In genomic region chr14:61401461-61401860, GRCh38 we compare ENCODE assay signal across 22 cellular contexts.
DNase-seq lines count a peak whose midpoint lies in the region; ATAC-seq, FAIRE-seq and TF ChIP-seq lines count a peak whose summit lies in the region.
"Had no signal": no experiment of that assay in that cellular context is flagged by ENCODE, and none has a peak within 500 bp of the region (broad histone marks: within the 10 kb centered on the region; RNA-seq: fewer than 3 reads in every experiment).

No MANE protein-coding gene starts in this region.

- no peaks in the 10 kb centered on the region for H3K9me3 Mint-ChIP-seq in activated CD8-positive, alpha-beta memory T cell treated with anti-CD3 and anti-CD28 coated beads, Interleukin-2, amount 10 ng/mL, durations not matched to agents 7 days and 5 days (ENCODE audit: low read depth)
- no peaks in the 10 kb centered on the region for H3K9me3 Mint-ChIP-seq in activated naive CD8-positive, alpha-beta T cell treated with anti-CD3 and anti-CD28 coated beads, Interleukin-2, amount 50 U/mL, for 24 hours
- no peaks in the 10 kb centered on the region for H3K9me3 Mint-ChIP-seq in stimulated activated naive CD8-positive, alpha-beta T cell treated with anti-CD3 and anti-CD28 coated beads, Interleukin-15, Interleukin-2, amounts not matched to agents 100 ng/mL and 50 ng/mL, for 24 hours
- H3K9me3 Mint-ChIP-seq: activated T-cell treated with anti-CD3 and anti-CD28 coated beads, Interleukin-2, amount 50 U/mL, for 4 hours had no signal

- H3K36me3 ChIP-seq in ovary: no peaks in the 10 kb centered on the region
- H3K36me3 ChIP-seq: BE2C, brain microvascular endothelial cell had no signal

- peak overlapping the region; percentile 52 for H3K27ac Mint-ChIP-seq in activated CD8-positive, alpha-beta memory T cell treated with anti-CD3 and anti-CD28 coated beads, Interleukin-2, amount 10 ng/mL, durations not matched to agents 7 days and 5 days
- H3K27ac Mint-ChIP-seq in activated naive CD8-positive, alpha-beta T cell treated with anti-CD3 and anti-CD28 coated beads, Interleukin-2, amount 50 U/mL, for 24 hours: peak overlapping the region; percentile 79
- peak overlapping the region; percentile 78 for H3K27ac Mint-ChIP-seq in stimulated activated naive CD8-positive, alpha-beta T cell treated with anti-CD3 and anti-CD28 coated beads, Interleukin-15, Interleukin-2, amounts not matched to agents 100 ng/mL and 50 ng/mL, for 24 hours

- peak; percentile 98 for FAIRE-seq in HTR-8/SVneo (lab: Jason Lieb, UNC)

- CTCF ChIA-PET in activated CD8-positive, alpha-beta memory T cell treated with anti-CD3 and anti-CD28 coated beads, Interleukin-2, amount 10 ng/mL, durations not matched to agents 7 days and 5 days (lab: Charles Lee): interaction anchor here (2.2 kb wide), 1 partner anchor 20 kb away, joined by 6 read pairs; no protein-coding TSS in a partner anchor

- H3K27me3 ChIP-seq in ovary: no peaks in the 10 kb centered on the region
- H3K27me3 ChIP-seq: brain microvascular endothelial cell had no signal

- TF ChIP-seq POLR2A in ovary (IDR thresholded peaks at IDR 0.05): no peak

- ATAC-seq in activated CD8-positive, alpha-beta memory T cell treated with anti-CD3 and anti-CD28 coated beads, Interleukin-2, amount 10 ng/mL, durations not matched to agents 7 days and 5 days: no peak
- ATAC-seq in activated naive CD8-positive, alpha-beta T cell treated with anti-CD3 and anti-CD28 coated beads, Interleukin-2, amount 50 U/mL, for 24 hours: peak; percentile 38
- ATAC-seq in HG02938 (IDR thresholded peaks at IDR 0.05; ENCODE audit: unreplicated experiment): no peak
- ATAC-seq: activated T-cell treated with anti-CD3 and anti-CD28 coated beads, Interleukin-2, amount 50 U/mL, for 4 hours; HCT116; left colon; psoas muscle had no signal

- peaks cover 85% of the 10 kb centered on the region for H3K4me1 Mint-ChIP-seq in activated CD8-positive, alpha-beta memory T cell treated with anti-CD3 and anti-CD28 coated beads, Interleukin-2, amount 10 ng/mL, durations not matched to agents 7 days and 5 days
- peaks cover 93% of the 10 kb centered on the region for H3K4me1 Mint-ChIP-seq in activated naive CD8-positive, alpha-beta T cell treated with anti-CD3 and anti-CD28 coated beads, Interleukin-2, amount 50 U/mL, for 24 hours
- H3K4me1 Mint-ChIP-seq in stimulated activated naive CD8-positive, alpha-beta T cell treated with anti-CD3 and anti-CD28 coated beads, Interleukin-15, Interleukin-2, amounts not matched to agents 100 ng/mL and 50 ng/mL, for 24 hours (ENCODE audit: low read depth): peaks cover 94% of the 10 kb centered on the region

- no peak overlapping the region for H3K27ac ChIP-seq in caudate nucleus (ENCODE audit: low read depth, low read length)
- no peak overlapping the region for H3K27ac ChIP-seq in ovary
- H3K27ac ChIP-seq: brain microvascular endothelial cell, psoas muscle had no signal

- H3K36me3 Mint-ChIP-seq in activated CD8-positive, alpha-beta memory T cell treated with anti-CD3 and anti-CD28 coated beads, Interleukin-2, amount 10 ng/mL, durations not matched to agents 7 days and 5 days: peaks cover 40% of the 10 kb centered on the region
- H3K36me3 Mint-ChIP-seq in activated naive CD8-positive, alpha-beta T cell treated with anti-CD3 and anti-CD28 coated beads, Interleukin-2, amount 50 U/mL, for 24 hours (ENCODE audit: low read depth): peaks cover 34% of the 10 kb centered on the region
- H3K36me3 Mint-ChIP-seq in stimulated activated naive CD8-positive, alpha-beta T cell treated with anti-CD3 and anti-CD28 coated beads, Interleukin-15, Interleukin-2, amounts not matched to agents 100 ng/mL and 50 ng/mL, for 24 hours (ENCODE audit: low read depth): peaks cover 22% of the 10 kb centered on the region

- WGBS in ovary, 3 donors: 70 to 84% (median 73%) methylated on average over 2 of the region's 2 CpGs

- DNase-seq in activated CD8-positive, alpha-beta memory T cell treated with anti-CD3 and anti-CD28 coated beads, Interleukin-2, amount 10 ng/mL, durations not matched to agents 7 days and 5 days: no peak
- DNase-seq in activated CD8-positive, alpha-beta memory T cell treated with anti-CD3 and anti-CD28 coated beads, Interleukin-2, amount 50 U/mL, for 4 hours: no peak
- DNase-seq in HTR-8/SVneo (ENCODE audit: insufficient read length, low spot score) (no peak), caudate nucleus (lab: John Stamatoyannopoulos, UW) (no peak), ovary (no peak)
- DNase-seq in activated naive CD8-positive, alpha-beta T cell treated with anti-CD3 and anti-CD28 coated beads, Interleukin-2, amount 50 U/mL, for 24 hours: no peak
- DNase-seq: activated CD4-positive, alpha-beta T cell treated with anti-CD3 and anti-CD28 coated beads, Interleukin-2, amount 50 U/mL, for 48 hours; activated T-cell treated with anti-CD3 and anti-CD28 coated beads, Interleukin-2, amount 50 U/mL, for 4 hours; BE2C; brain microvascular endothelial cell; effector CD8-positive, alpha-beta T cell; foreskin fibroblast; Karpas-422; left colon; NCI-H510A treated with DMSO at 0.1 percent for 48 hours; NK-92 treated with Interleukin-12 subunit alpha and Interleukin-12 subunit beta, amount 100 ng/mL, for 24 hours; psoas muscle; SIG-M5; stimulated activated CD4-positive, alpha-beta T cell treated with anti-CD3 and anti-CD28 coated beads, Interleukin-1b, Interleukin-23, amount 100 ng/mL, for 48 hours had no signal

- intact Hi-C loops in ovary (cut with DNase I): no loop called here

- H3K4me3 ChIP-seq in ovary: no peak overlapping the region
- H3K4me3 ChIP-seq: psoas muscle had no signal

- no peaks in the 10 kb centered on the region for H3K4me1 ChIP-seq in ovary (ENCODE audit: insufficient read depth)
- H3K4me1 ChIP-seq: BE2C had no signal

- no peaks in the 10 kb centered on the region for H3K27me3 Mint-ChIP-seq in activated CD8-positive, alpha-beta memory T cell treated with anti-CD3 and anti-CD28 coated beads, Interleukin-2, amount 10 ng/mL, durations not matched to agents 7 days and 5 days
- no peaks in the 10 kb centered on the region for H3K27me3 Mint-ChIP-seq in activated naive CD8-positive, alpha-beta T cell treated with anti-CD3 and anti-CD28 coated beads, Interleukin-2, amount 50 U/mL, for 24 hours
- H3K27me3 Mint-ChIP-seq in stimulated activated naive CD8-positive, alpha-beta T cell treated with anti-CD3 and anti-CD28 coated beads, Interleukin-15, Interleukin-2, amounts not matched to agents 100 ng/mL and 50 ng/mL, for 24 hours: no peaks in the 10 kb centered on the region

- H3K4me3 Mint-ChIP-seq in activated CD8-positive, alpha-beta memory T cell treated with anti-CD3 and anti-CD28 coated beads, Interleukin-2, amount 10 ng/mL, durations not matched to agents 7 days and 5 days: no peak overlapping the region
- H3K4me3 Mint-ChIP-seq in activated naive CD8-positive, alpha-beta T cell treated with anti-CD3 and anti-CD28 coated beads, Interleukin-2, amount 50 U/mL, for 24 hours: no peak overlapping the region
- H3K4me3 Mint-ChIP-seq in stimulated activated naive CD8-positive, alpha-beta T cell treated with anti-CD3 and anti-CD28 coated beads, Interleukin-15, Interleukin-2, amounts not matched to agents 100 ng/mL and 50 ng/mL, for 24 hours: peak overlapping the region; percentile 15
- H3K4me3 Mint-ChIP-seq: activated T-cell treated with anti-CD3 and anti-CD28 coated beads, Interleukin-2, amount 50 U/mL, for 4 hours had no signal

- TF ChIP-seq EP300 in ovary (IDR thresholded peaks at IDR 0.05): no peak

- no peaks in the 10 kb centered on the region for H3K9me3 ChIP-seq in ovary
- H3K9me3 ChIP-seq: BE2C, psoas muscle had no signal

- no peak for TF ChIP-seq CTCF in ovary (IDR thresholded peaks at IDR 0.05)
